In genomic region chr1:242447682-242448081, GRCh38 we compare ENCODE assay signal across 21 cellular contexts.
"Had no signal": no experiment of that assay in that cellular context is flagged by ENCODE, and none has a peak within 500 bp of the region (broad histone marks: within the 10 kb centered on the region; RNA-seq: fewer than 3 reads in every experiment).

No MANE protein-coding gene starts in this region.

- H3K36me3 ChIP-seq: heart right ventricle, right lobe of liver, thoracic aorta, upper lobe of right lung had no signal

- ATAC-seq: activated T-cell treated with anti-CD3 and anti-CD28 coated beads, Interleukin-2, amount 50 U/mL, for 72 hours; heart right ventricle; left ventricle myocardium superior; right lobe of liver; T-helper 17 cell; upper lobe of right lung had no signal

- H3K4me3 Mint-ChIP-seq: activated CD4-positive, alpha-beta memory T cell treated with anti-CD3 and anti-CD28 coated beads for 36 hours; activated naive CD4-positive, alpha-beta T cell treated with anti-CD3 and anti-CD28 coated beads for 36 hours; activated naive CD8-positive, alpha-beta T cell treated with anti-CD3 and anti-CD28 coated beads, Interleukin-2, amount 10 ng/mL, durations not matched to agents 7 days and 5 days; activated T-cell treated with anti-CD3 and anti-CD28 coated beads, Interleukin-2, amount 50 U/mL, for 72 hours; nephron progenitor cell; T-helper 17 cell had no signal

- FAIRE-seq: endometrium, small intestine had no signal

- H3K27me3 ChIP-seq: right lobe of liver had no signal

- H3K4me1 ChIP-seq: heart right ventricle, right lobe of liver, upper lobe of right lung had no signal

- H3K4me1 Mint-ChIP-seq: activated naive CD8-positive, alpha-beta T cell treated with anti-CD3 and anti-CD28 coated beads, Interleukin-2, amount 10 ng/mL, durations not matched to agents 7 days and 5 days; T-helper 17 cell had no signal

- DNase-seq: activated CD4-positive, alpha-beta memory T cell treated with anti-CD3 and anti-CD28 coated beads for 36 hours; activated CD4-positive, alpha-beta T cell treated with anti-CD3 and anti-CD28 coated beads for 4 hours; activated CD4-positive, CD25-positive, alpha-beta regulatory T cell; activated effector memory CD4-positive, alpha-beta T cell treated with Interleukin-2 at 50 U/mL for 16 hours; activated naive CD4-positive, alpha-beta T cell treated with anti-CD3 and anti-CD28 coated beads for 36 hours; activated naive CD8-positive, alpha-beta T cell treated with anti-CD3 and anti-CD28 coated beads, Interleukin-2, amount 10 ng/mL, durations not matched to agents 7 days and 5 days; activated T-cell treated with anti-CD3 and anti-CD28 coated beads, Interleukin-2, amount 50 U/mL, for 72 hours; amniotic stem cell; cortex of kidney; heart right ventricle; left ventricle myocardium superior; nephron progenitor cell; occipital lobe; right lobe of liver; small intestine; stimulated activated CD4-positive, alpha-beta T cell treated with anti-CD3 and anti-CD28 coated beads, Interleukin-2, amount 100 ng/mL, for 48 hours; stimulated activated naive CD4-positive, alpha-beta T cell treated with Interleukin-2 at 50 U/mL for 16 hours; T-helper 17 cell; upper lobe of right lung had no signal

- H3K9me3 Mint-ChIP-seq: activated CD4-positive, alpha-beta memory T cell treated with anti-CD3 and anti-CD28 coated beads for 36 hours; activated naive CD4-positive, alpha-beta T cell treated with anti-CD3 and anti-CD28 coated beads for 36 hours; activated naive CD8-positive, alpha-beta T cell treated with anti-CD3 and anti-CD28 coated beads, Interleukin-2, amount 10 ng/mL, durations not matched to agents 7 days and 5 days; activated T-cell treated with anti-CD3 and anti-CD28 coated beads, Interleukin-2, amount 50 U/mL, for 72 hours; nephron progenitor cell had no signal

- H3K27ac Mint-ChIP-seq: activated CD4-positive, alpha-beta memory T cell treated with anti-CD3 and anti-CD28 coated beads for 36 hours; activated naive CD4-positive, alpha-beta T cell treated with anti-CD3 and anti-CD28 coated beads for 36 hours; activated naive CD8-positive, alpha-beta T cell treated with anti-CD3 and anti-CD28 coated beads, Interleukin-2, amount 10 ng/mL, durations not matched to agents 7 days and 5 days; activated T-cell treated with anti-CD3 and anti-CD28 coated beads, Interleukin-2, amount 50 U/mL, for 72 hours; nephron progenitor cell; T-helper 17 cell had no signal

- H3K27ac ChIP-seq: heart right ventricle, right lobe of liver, thoracic aorta, upper lobe of right lung had no signal

- H3K36me3 Mint-ChIP-seq: activated CD4-positive, alpha-beta memory T cell treated with anti-CD3 and anti-CD28 coated beads for 36 hours; activated naive CD8-positive, alpha-beta T cell treated with anti-CD3 and anti-CD28 coated beads, Interleukin-2, amount 10 ng/mL, durations not matched to agents 7 days and 5 days had no signal

- H3K9me3 ChIP-seq: heart right ventricle, right lobe of liver, thoracic aorta, upper lobe of right lung had no signal

- H3K4me3 ChIP-seq: heart right ventricle, right lobe of liver, thoracic aorta, upper lobe of right lung had no signal
